8 cellular contexts compared by ENCODE assay signal in genomic region chr5:171630047-171630669, GRCh38.
DNase-seq lines count a peak whose midpoint lies in the region; ATAC-seq, FAIRE-seq and TF ChIP-seq lines count a peak whose summit lies in the region.

No MANE protein-coding gene starts in this region.

- no peaks in the 10 kb centered on the region for H3K9me3 ChIP-seq in Loucy (ENCODE audit: insufficient read depth, low read depth, low read length)
- no peaks in the 10 kb centered on the region for H3K9me3 ChIP-seq in astrocyte (ENCODE audit: insufficient read depth, low read depth, low read length)
- no peaks in the 10 kb centered on the region for H3K9me3 ChIP-seq in upper lobe of left lung

- H3K27me3 Mint-ChIP-seq in astrocyte (ENCODE audit: low read depth, unreplicated experiment), result peaks cover 68% of the 10 kb centered on the region

- no peaks in the 10 kb centered on the region for H3K9me2 ChIP-seq in Loucy (replicated peaks; ENCODE audit: low read depth, low read length)

- H3K4me1 ChIP-seq in Loucy (ENCODE audit: insufficient read depth, low read length, poor library complexity, severe bottlenecking), result peaks cover 15% of the 10 kb centered on the region
- peaks cover 7% of the 10 kb centered on the region for H3K4me1 ChIP-seq in astrocyte (ENCODE audit: insufficient read depth, low read length)
- H3K4me1 ChIP-seq in upper lobe of left lung, result peaks cover 11 to 25% (median 15%) of the 10 kb centered on the region in 4 donors

- H3K4me3 ChIP-seq in Loucy (ENCODE audit: low read length, poor library complexity, severe bottlenecking) (no peak overlapping the region), astrocyte (ENCODE audit: insufficient read depth, low read depth, low read length) (peak overlapping the region; percentile 15), upper lobe of left lung (no peak overlapping the region)

- H3K27me3 ChIP-seq in Loucy (ENCODE audit: insufficient read depth, low read length, poor library complexity, severe bottlenecking), result no peaks in the 10 kb centered on the region
- peaks cover 23% of the 10 kb centered on the region for H3K27me3 ChIP-seq in astrocyte (ENCODE audit: insufficient read depth, low read length)
- no peaks in the 10 kb centered on the region for H3K27me3 ChIP-seq in upper lobe of left lung

- no peaks in the 10 kb centered on the region for H3F3A ChIP-seq in Loucy (ENCODE audit: low read depth)

- no peaks in the 10 kb centered on the region for H3K79me2 ChIP-seq in Loucy (ENCODE audit: insufficient read depth, low read length)
- H3K79me2 ChIP-seq in astrocyte (ENCODE audit: insufficient read depth, low read length), result no peaks in the 10 kb centered on the region

- no peaks in the 10 kb centered on the region for H4K20me1 ChIP-seq in Loucy (ENCODE audit: insufficient read depth, low read length, poor library complexity, severe bottlenecking)
- no peaks in the 10 kb centered on the region for H4K20me1 ChIP-seq in astrocyte (ENCODE audit: insufficient read depth, low read length)

- no peak for TF ChIP-seq POLR2A in upper lobe of left lung (IDR thresholded peaks at IDR 0.05)

- H3K4me1 Mint-ChIP-seq in astrocyte (ENCODE audit: low read depth, unreplicated experiment), result peaks cover 5% of the 10 kb centered on the region

- H3K4me3 Mint-ChIP-seq in astrocyte (ENCODE audit: unreplicated experiment), result no peak overlapping the region

- no peak for TF ChIP-seq EP300 in upper lobe of left lung (IDR thresholded peaks at IDR 0.05)

- H3K27ac ChIP-seq in astrocyte (ENCODE audit: low read depth, low read length), result no peak overlapping the region
- H3K27ac ChIP-seq in upper lobe of left lung, result no peak overlapping the region

- H3K36me3 ChIP-seq in Loucy (ENCODE audit: insufficient read depth, low read length) (no peaks in the 10 kb centered on the region), astrocyte (ENCODE audit: insufficient read depth, low read length) (no peaks in the 10 kb centered on the region), upper lobe of left lung (no peaks in the 10 kb centered on the region)

- no peak for FAIRE-seq in astrocyte (lab: Jason Lieb, UNC)

- H3K27ac Mint-ChIP-seq in astrocyte (ENCODE audit: unreplicated experiment), result no peak overlapping the region

- no peaks in the 10 kb centered on the region for H3K36me3 Mint-ChIP-seq in astrocyte (ENCODE audit: low read depth, unreplicated experiment)

- no peak overlapping the region for H3K9ac ChIP-seq in Loucy (ENCODE audit: low read depth, low read length, poor library complexity, severe bottlenecking)
- peak overlapping the region; percentile 48 for H3K9ac ChIP-seq in astrocyte (ENCODE audit: low read length)

- H3K4me2 ChIP-seq in Loucy (ENCODE audit: low read depth, low read length, poor library complexity, severe bottlenecking), result peak overlapping the region; percentile 34
- peak overlapping the region; percentile 79 for H3K4me2 ChIP-seq in astrocyte (ENCODE audit: low read length)

- ATAC-seq in upper lobe of left lung (ENCODE audit: low FRiP score in 2 of 2), result peak; percentile 78 to 86
- no peak for ATAC-seq in GM18867 (IDR thresholded peaks at IDR 0.05; ENCODE audit: unreplicated experiment)
- ATAC-seq in GM18858 (IDR thresholded peaks at IDR 0.05; ENCODE audit: unreplicated experiment), result no peak

- WGBS in upper lobe of left lung, 2 donors, result 7 to 27% methylated on average over 10 to 31 of the region's 32 CpGs

- TF ChIP-seq CTCF in Loucy (conservative IDR thresholded peaks at IDR 0.05; ENCODE audit: low read length) (peak; percentile 8; the same call in 1 of the 2 replicates), astrocyte (IDR thresholded peaks at IDR 0.05; ENCODE audit: insufficient read depth, low read depth, low read length) (no peak), upper lobe of left lung (IDR thresholded peaks at IDR 0.05) (peak in 5 of 6 experiments; percentile 25 to 47 (median 37))

- no peaks in the 10 kb centered on the region for H3K9me3 Mint-ChIP-seq in astrocyte (ENCODE audit: unreplicated experiment)

- DNase-seq in DMS53 treated with DMSO at 0.1 percent for 48 hours (lab: John Stamatoyannopoulos, UW; ENCODE audit: unreplicated experiment) (peak; percentile 79), astrocyte (ENCODE audit: low read depth) (peak; percentile 39), iris pigment epithelial cell (ENCODE audit: low read depth) (peak; percentile 59), upper lobe of left lung (peak; percentile 62 to 86), cortex of kidney (lab: John Stamatoyannopoulos, UW) (no peak)

- H2AFZ ChIP-seq in Loucy (ENCODE audit: low read length) (no peak overlapping the region), astrocyte (ENCODE audit: low read depth, low read length) (peak overlapping the region; percentile 72)

Comparison
In these comparisons a context has a peak if more than half of its experiments do, and no peak if none do; other contexts are left out.
1. ATAC-seq: peak in upper lobe of left lung (2 of 2); none in GM18867 (single experiment) and GM18858 (single experiment).